22 cellular contexts compared by ENCODE assay signal in genomic region chr3:179860275-179861107, GRCh38.
DNase-seq lines count a peak whose midpoint lies in the region; ATAC-seq, FAIRE-seq and TF ChIP-seq lines count a peak whose summit lies in the region.
"Had no signal": no experiment of that assay in that cellular context is flagged by ENCODE, and none has a peak within 500 bp of the region (broad histone marks: within the 10 kb centered on the region; RNA-seq: fewer than 3 reads in every experiment).

No MANE protein-coding gene starts in this region.

- H2AFZ ChIP-seq in GM12878 (ENCODE audit: control insufficient read depth, low read depth, low read length) (no peak overlapping the region), mammary epithelial cell (ENCODE audit: low read depth, low read length) (no peak overlapping the region)

- no peaks in the 10 kb centered on the region for H3K4me1 ChIP-seq in GM12878 (ENCODE audit: control insufficient read depth, insufficient read depth, low read length)
- H3K4me1 ChIP-seq in mammary epithelial cell (ENCODE audit: insufficient read depth, low read length): no peaks in the 10 kb centered on the region
- H3K4me1 ChIP-seq: Caco-2 had no signal

- H3K4me2 ChIP-seq in GM12878 (ENCODE audit: control insufficient read depth, insufficient read depth) (no peak overlapping the region), mammary epithelial cell (ENCODE audit: insufficient read depth, low read depth, low read length) (no peak overlapping the region)

- no peak for TF ChIP-seq RAD21 in GM12878 (IDR thresholded peaks at IDR 0.05; ENCODE audit: insufficient read depth, low read depth, low read length)

- SMC1A ChIA-PET in GM12878 (lab: Charles Lee; ENCODE audit: uncharacterized antibody, unreplicated experiment): no interaction called here

- DNase-seq in activated CD4-positive, alpha-beta T cell treated with anti-CD3 and anti-CD28 coated beads, Interleukin-2, amount 50 U/mL, for 48 hours: peak; percentile 3 to 29
- no peak for DNase-seq in activated CD4-positive, alpha-beta T cell treated with anti-CD3 and anti-CD28 coated beads for 4 hours
- DNase-seq in ELF-1 (ENCODE audit: low read depth, low spot score) (peak; percentile 18), GM12878 (ENCODE audit: low read depth, low spot score) (no peak), NCI-H1048 (lab: John Stamatoyannopoulos, UW) (no peak), mammary epithelial cell (no peak)
- DNase-seq in activated T-helper 1 cell treated with anti-CD3 and anti-CD28 coated beads, Interleukin-12 subunit alpha, Interleukin-12 subunit beta, Interleukin-2, Interleukin-4 antibody, amounts not matched to agents 30 ng/mL and 10 ng/mL and 1 ng/mL, durations not matched to agents 14 hours and 24 hours and 36 hours (ENCODE audit: low spot score): no peak
- DNase-seq: Caco-2; CD4-positive, alpha-beta T cell; DMS153; GF-D8; IMR-90; NCI-H1417 treated with DMSO at 0.1 percent for 48 hours; NCI-H187 treated with DMSO at 0.1 percent for 48 hours; NCI-H345; NCI-H524 treated with DMSO at 0.1 percent for 48 hours; RPMI8226; SHP77 treated with DMSO at 0.1 percent for 48 hours had no signal

- no peaks in the 10 kb centered on the region for H3K4me1 Mint-ChIP-seq in activated T-helper 1 cell treated with anti-CD3 and anti-CD28 coated beads, Interleukin-12 subunit alpha, Interleukin-12 subunit beta, Interleukin-2, Interleukin-4 antibody, amounts not matched to agents 30 ng/mL and 10 ng/mL and 1 ng/mL, durations not matched to agents 14 hours and 24 hours and 36 hours (ENCODE audit: low read depth)

- H3K9me3 Mint-ChIP-seq in activated T-helper 1 cell treated with anti-CD3 and anti-CD28 coated beads, Interleukin-12 subunit alpha, Interleukin-12 subunit beta, Interleukin-2, Interleukin-4 antibody, amounts not matched to agents 30 ng/mL and 10 ng/mL and 1 ng/mL, durations not matched to agents 14 hours and 24 hours and 36 hours: no peaks in the 10 kb centered on the region
- H3K9me3 Mint-ChIP-seq: CD4-positive, alpha-beta T cell had no signal

- FAIRE-seq in GM12878 (lab: Jason Lieb, UNC): no peak
- FAIRE-seq: A204.1, H1, HTR-8/SVneo had no signal

- no peak overlapping the region for H3K27ac ChIP-seq in GM12878 (ENCODE audit: control insufficient read depth, insufficient read depth)
- H3K27ac ChIP-seq in mammary epithelial cell (ENCODE audit: insufficient read depth, low read depth, low read length): no peak overlapping the region

- dilution Hi-C loops in mammary epithelial cell (cut with HindIII; ENCODE audit: low sequenced_read_pairs): no loop called here

- in situ Hi-C loops in GM12878 (cut with MboI) (no loop called here), mammary epithelial cell (cut with MboI; ENCODE audit: low sequenced_read_pairs in 2 of 2) (no loop called here)

- intact Hi-C loops in GM12878 (cut with micrococcal nuclease; ENCODE audit: unreplicated experiment) (no loop called here), mammary epithelial cell (cut with micrococcal nuclease) (no loop called here)
- intact Hi-C loops in activated T-helper 1 cell treated with anti-CD3 and anti-CD28 coated beads, Interleukin-12 subunit alpha, Interleukin-12 subunit beta, Interleukin-2, Interleukin-4 antibody, amounts not matched to agents 30 ng/mL and 10 ng/mL and 1 ng/mL, durations not matched to agents 14 hours and 24 hours and 36 hours (cut with micrococcal nuclease): no loop called here

- TF ChIP-seq CTCF in GM12878 (IDR thresholded peaks at IDR 0.05 in 2 of 3, conservative IDR thresholded peaks at IDR 0.05 in 1 of 3; ENCODE audit: control insufficient read depth in 2 of 3, extremely low read depth in 1 of 3, insufficient read depth in 1 of 3, low read depth in 3 of 3, low read length in 3 of 3) (no peak), mammary epithelial cell (conservative IDR thresholded peaks at IDR 0.05 in 1 of 2, IDR thresholded peaks at IDR 0.05 in 1 of 2; ENCODE audit: extremely low read depth in 1 of 2, insufficient read depth in 1 of 2, low read depth in 1 of 2, low read length in 2 of 2) (no peak)

- no peaks in the 10 kb centered on the region; the same call in 2 of the 3 replicates for H3K9me3 ChIP-seq in GM12878 (replicated peaks; ENCODE audit: control insufficient read depth, insufficient read depth, low read length)
- no peaks in the 10 kb centered on the region for H3K9me3 ChIP-seq in mammary epithelial cell (replicated peaks; ENCODE audit: insufficient read depth, low read length)
- H3K9me3 ChIP-seq: Caco-2 had no signal

- H3K79me2 ChIP-seq in GM12878 (ENCODE audit: control insufficient read depth, insufficient read depth, low read length) (no peaks in the 10 kb centered on the region), mammary epithelial cell (ENCODE audit: insufficient read depth, low read length) (no peaks in the 10 kb centered on the region)

- 9% methylated on average over 11 of the region's 11 CpGs for WGBS in GM12878 (ENCODE audit: insufficient coverage, insufficient replicate concordance, low lambda C conversion rate, missing lambda C conversion rate)
- WGBS in mammary epithelial cell (ENCODE audit: low coverage, missing lambda C conversion rate): 41% methylated on average over 10 of the region's 11 CpGs

- H3K27me3 ChIP-seq in GM12878 (replicated peaks in 1 of 2; ENCODE audit: control insufficient read depth in 2 of 2, insufficient read depth in 2 of 2, low read length in 1 of 2) (no peaks in the 10 kb centered on the region), mammary epithelial cell (ENCODE audit: insufficient read depth, low read length) (no peaks in the 10 kb centered on the region)

- RAD21 ChIA-PET in GM12878 (lab: Charles Lee; ENCODE audit: unreplicated experiment): no interaction called here

- no peaks in the 10 kb centered on the region for H3K36me3 Mint-ChIP-seq in activated T-helper 1 cell treated with anti-CD3 and anti-CD28 coated beads, Interleukin-12 subunit alpha, Interleukin-12 subunit beta, Interleukin-2, Interleukin-4 antibody, amounts not matched to agents 30 ng/mL and 10 ng/mL and 1 ng/mL, durations not matched to agents 14 hours and 24 hours and 36 hours (ENCODE audit: low read depth)

- no peak overlapping the region for H3K27ac Mint-ChIP-seq in activated T-helper 1 cell treated with anti-CD3 and anti-CD28 coated beads, Interleukin-12 subunit alpha, Interleukin-12 subunit beta, Interleukin-2, Interleukin-4 antibody, amounts not matched to agents 30 ng/mL and 10 ng/mL and 1 ng/mL, durations not matched to agents 14 hours and 24 hours and 36 hours
- H3K27ac Mint-ChIP-seq: CD4-positive, alpha-beta T cell had no signal

- no peak for TF ChIP-seq POLR2A in GM12878 (IDR thresholded peaks at IDR 0.05; ENCODE audit: low read depth, low read length)

- CTCF ChIA-PET in GM12878 (lab: Yijun Ruan, JAX) (interaction anchor here (1.3 kb wide), 1 partner anchor 12 kb away, joined by 3 read pairs; no protein-coding TSS in a partner anchor), mammary epithelial cell (lab: Charles Lee; ENCODE audit: low non-redundant PET) (no interaction called here)

- H3K4me3 Mint-ChIP-seq in activated T-helper 1 cell treated with anti-CD3 and anti-CD28 coated beads, Interleukin-12 subunit alpha, Interleukin-12 subunit beta, Interleukin-2, Interleukin-4 antibody, amounts not matched to agents 30 ng/mL and 10 ng/mL and 1 ng/mL, durations not matched to agents 14 hours and 24 hours and 36 hours: no peak overlapping the region
- H3K4me3 Mint-ChIP-seq: CD4-positive, alpha-beta T cell had no signal

- H3K4me3 ChIP-seq in GM12878 (no peak overlapping the region), mammary epithelial cell (replicated peaks in 1 of 3; ENCODE audit: insufficient read depth in 1 of 3, low read depth in 2 of 3, low read length in 3 of 3) (no peak overlapping the region)

- H3K27me3 Mint-ChIP-seq in activated T-helper 1 cell treated with anti-CD3 and anti-CD28 coated beads, Interleukin-12 subunit alpha, Interleukin-12 subunit beta, Interleukin-2, Interleukin-4 antibody, amounts not matched to agents 30 ng/mL and 10 ng/mL and 1 ng/mL, durations not matched to agents 14 hours and 24 hours and 36 hours (ENCODE audit: insufficient read depth): no peaks in the 10 kb centered on the region
- H3K27me3 Mint-ChIP-seq: CD4-positive, alpha-beta T cell had no signal

- H3K9ac ChIP-seq in GM12878 (ENCODE audit: control insufficient read depth, insufficient read depth, low read length) (no peak overlapping the region), mammary epithelial cell (ENCODE audit: insufficient read depth, low read length) (no peak overlapping the region)

- H4K20me1 ChIP-seq in GM12878 (ENCODE audit: control insufficient read depth, insufficient read depth) (no peaks in the 10 kb centered on the region), mammary epithelial cell (ENCODE audit: insufficient read depth, low read length) (no peaks in the 10 kb centered on the region)

- TF ChIP-seq EP300 in GM12878 (IDR thresholded peaks at IDR 0.05; ENCODE audit: borderline replicate concordance in 1 of 2, control insufficient read depth in 1 of 2, low read depth in 2 of 2, low read length in 2 of 2): no peak

- no TSS peak for BruUV-seq in GM12878 (replicated peaks; lab: Mats Ljungman, UMichigan)
- BruUV-seq in mammary epithelial cell (replicated peaks; lab: Mats Ljungman, UMichigan): no TSS peak

- peak; percentile 56 for ATAC-seq in GM19023 (IDR thresholded peaks at IDR 0.05; ENCODE audit: unreplicated experiment)
- no peak for ATAC-seq in GM12878

- H3K36me3 ChIP-seq in GM12878 (ENCODE audit: control insufficient read depth in 2 of 2, insufficient read depth in 2 of 2, low read length in 1 of 2): no peaks in the 10 kb centered on the region
- H3K36me3 ChIP-seq in mammary epithelial cell (ENCODE audit: insufficient read depth, low read length): no peaks in the 10 kb centered on the region

- POLR2A ChIA-PET in GM12878 (lab: Charles Lee): no interaction called here

TF ChIP-seq in GM12878, 131 proteins besides CTCF, POLR2A, EP300 and RAD21 (continues in another document):
- TF ChIP-seq FOS (IDR thresholded peaks at IDR 0.05; ENCODE audit: borderline replicate concordance, extremely low read depth, insufficient read length) (no peak), GATAD2B (conservative IDR thresholded peaks at IDR 0.05; ENCODE audit: low read depth) (no peak), CEBPB (IDR thresholded peaks at IDR 0.05; ENCODE audit: borderline replicate concordance in 1 of 2, low read depth in 2 of 2, low read length in 2 of 2) (no peak), WRNIP1 (IDR thresholded peaks at IDR 0.05; ENCODE audit: borderline replicate concordance, low read depth, low read length) (no peak), GABPA (IDR thresholded peaks at IDR 0.05; ENCODE audit: low read depth) (no peak), MEF2A (IDR thresholded peaks at IDR 0.05; ENCODE audit: insufficient read depth, low read depth, low read length) (no peak), BACH1 (IDR thresholded peaks at IDR 0.05; ENCODE audit: borderline replicate concordance) (no peak), FOXK2 (IDR thresholded peaks at IDR 0.05) (no peak), CHD1 (IDR thresholded peaks at IDR 0.05; ENCODE audit: low read depth, low read length) (no peak), RELA (IDR thresholded peaks at IDR 0.05; ENCODE audit: borderline replicate concordance, partially characterized antibody) (no peak), RUNX3 (IDR thresholded peaks at IDR 0.05; ENCODE audit: low read length) (peak; percentile 28; the same call in 1 of the 2 replicates)

Comparison
In these comparisons a context has a peak if more than half of its experiments do, and no peak if none do; other contexts are left out.
1. DNase-seq: peak in activated CD4-positive, alpha-beta T cell treated with anti-CD3 and anti-CD28 coated beads, Interleukin-2, amount 50 U/mL, for 48 hours (2 of 2) and ELF-1 (single experiment); none in activated CD4-positive, alpha-beta T cell treated with anti-CD3 and anti-CD28 coated beads for 4 hours (0 of 2), GM12878 (single experiment), activated T-helper 1 cell treated with anti-CD3 and anti-CD28 coated beads, Interleukin-12 subunit alpha, Interleukin-12 subunit beta, Interleukin-2, Interleukin-4 antibody, amounts not matched to agents 30 ng/mL and 10 ng/mL and 1 ng/mL, durations not matched to agents 14 hours and 24 hours and 36 hours (single experiment), NCI-H1048 (single experiment) and mammary epithelial cell (single experiment).